ENCODE assay signal across 12 cellular contexts in the genomic region with DNA sequence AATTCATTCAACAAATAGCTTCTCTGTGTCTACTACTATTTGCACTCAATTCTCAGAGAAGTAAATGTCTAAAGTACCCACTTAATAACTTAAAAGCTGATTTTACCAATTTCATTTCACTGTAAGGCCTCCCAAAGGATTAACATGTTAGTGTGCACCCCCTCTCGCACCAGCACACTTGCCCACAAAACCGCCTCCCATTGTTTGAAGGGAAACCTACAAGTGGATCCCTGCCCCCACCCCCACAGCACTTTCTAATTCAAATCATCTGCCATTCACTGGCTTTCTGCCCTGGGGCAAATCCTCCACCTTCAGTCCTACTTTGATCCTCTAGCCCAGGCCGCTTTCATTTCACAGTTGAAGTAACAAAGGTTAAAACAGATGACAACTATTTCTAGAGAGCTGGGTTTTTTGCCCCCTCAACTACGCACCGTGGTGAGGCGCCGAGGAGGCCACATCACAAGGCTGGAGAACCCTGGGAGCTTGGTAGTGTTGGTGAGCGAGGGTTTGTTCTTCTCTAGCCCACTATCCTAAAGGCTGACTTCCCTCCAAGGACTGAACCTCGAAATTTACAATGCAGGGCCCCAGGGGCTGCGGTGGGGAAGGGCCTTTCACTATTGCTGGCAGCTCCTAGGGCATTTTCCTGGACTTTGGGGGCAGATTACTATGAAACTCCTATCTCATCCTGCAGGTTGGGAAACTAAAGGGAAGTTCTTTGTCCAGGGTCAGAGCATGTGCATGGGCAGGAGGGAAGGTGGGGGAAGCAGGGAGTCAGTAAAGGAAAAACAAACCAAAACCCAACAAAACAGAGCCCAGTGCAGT.
A peak's percentile ranks its signal among the peaks of the same experiment; 100 is the strongest.
DNase-seq lines count a peak whose midpoint lies in the region; ATAC-seq and TF ChIP-seq lines count a peak whose summit lies in the region.
"Had no signal": no experiment of that assay in that cellular context is flagged by ENCODE, and none has a peak within 500 bp of the region (broad histone marks: within the 10 kb centered on the region; RNA-seq: fewer than 3 reads in every experiment).

No MANE protein-coding gene starts in this region.

- H3K27me3 Mint-ChIP-seq in brain: peaks cover 12% of the 10 kb centered on the region
- peaks cover 6% of the 10 kb centered on the region for H3K27me3 Mint-ChIP-seq in CD4-positive, alpha-beta T cell

- H3K4me1 Mint-ChIP-seq in brain: peaks cover 52% of the 10 kb centered on the region
- no peaks in the 10 kb centered on the region for H3K4me1 Mint-ChIP-seq in CD4-positive, alpha-beta T cell (ENCODE audit: low read depth)

- peak; percentile 8 for DNase-seq in COLO829 (ENCODE audit: low spot score)
- DNase-seq in Jurkat, Clone E6-1 (ENCODE audit: low read depth, low spot score): peak; percentile 95
- DNase-seq in CD4-positive, alpha-beta T cell: no peak
- no peak for DNase-seq in stimulated activated CD4-positive, alpha-beta T cell treated with anti-CD3 and anti-CD28 coated beads, Interleukin-2, amount 100 ng/mL, for 48 hours
- DNase-seq: activated CD8-positive, alpha-beta memory T cell treated with anti-CD3 and anti-CD28 coated beads for 24 hours; AML-193; effector memory CD8-positive, alpha-beta T cell; T-helper 17 cell had no signal

- H3K4me3 ChIP-seq in Jurkat, Clone E6-1 (ENCODE audit: low read length): no peak overlapping the region; the same call in 1 of the 2 replicates
- H3K4me3 ChIP-seq in muscle layer of colon (ENCODE audit: low read depth in 1 of 2, low read length in 2 of 2): no peak overlapping the region

- no peaks in the 10 kb centered on the region for H3K27me3 ChIP-seq in muscle layer of colon (ENCODE audit: control insufficient read depth in 1 of 2, insufficient read depth in 2 of 2, low read length in 2 of 2)
- H3K27me3 ChIP-seq in CD4-positive, alpha-beta T cell (ENCODE audit: control insufficient read depth, insufficient read depth, low read length): no peaks in the 10 kb centered on the region

- no peak for TF ChIP-seq CTCF in brain (conservative IDR thresholded peaks at IDR 0.05)
- TF ChIP-seq CTCF in CD4-positive, alpha-beta T cell (IDR thresholded peaks at IDR 0.05): no peak

- H3K27ac Mint-ChIP-seq in brain: peak overlapping the region; percentile 78 to 98 (median 93)
- no peak overlapping the region for H3K27ac Mint-ChIP-seq in CD4-positive, alpha-beta T cell
- H3K27ac Mint-ChIP-seq: effector memory CD8-positive, alpha-beta T cell; T-helper 17 cell had no signal

- CTCF ChIA-PET in CD4-positive, alpha-beta T cell (lab: Charles Lee): no interaction called here

- intact Hi-C loops in CD4-positive, alpha-beta T cell (cut with DNase I, micrococcal nuclease): no loop called here

- ATAC-seq in CD4-positive, alpha-beta T cell (ENCODE audit: poor library complexity): no peak
- ATAC-seq in GM18909 (IDR thresholded peaks at IDR 0.05; ENCODE audit: poor library complexity, unreplicated experiment) (no peak), GM18498 (IDR thresholded peaks at IDR 0.05; ENCODE audit: unreplicated experiment) (no peak)
- ATAC-seq: effector memory CD8-positive, alpha-beta T cell; T-helper 17 cell had no signal

- H3K4me1 ChIP-seq in muscle layer of colon (ENCODE audit: insufficient read depth, low read length): peaks cover 38% of the 10 kb centered on the region

- POLR2A ChIA-PET in CD4-positive, alpha-beta T cell (lab: Charles Lee): no interaction called here

- H3K27ac ChIP-seq in muscle layer of colon (ENCODE audit: low read depth, low read length): peak overlapping the region; percentile 8
- H3K27ac ChIP-seq in CD4-positive, alpha-beta T cell (ENCODE audit: low read depth, low read length): no peak overlapping the region

- no peaks in the 10 kb centered on the region for H3K36me3 ChIP-seq in muscle layer of colon (ENCODE audit: insufficient read depth, low read length)

- no peaks in the 10 kb centered on the region for H3K9me3 ChIP-seq in muscle layer of colon (ENCODE audit: low read length)
- no peaks in the 10 kb centered on the region for H3K9me3 ChIP-seq in CD4-positive, alpha-beta T cell (ENCODE audit: control insufficient read depth, low read length)

- H3K9ac ChIP-seq in muscle layer of colon (ENCODE audit: low read length): no peak overlapping the region

- peaks cover 0 to 3% (median 0%) of the 10 kb centered on the region in 5 experiments for H3K9me3 Mint-ChIP-seq in brain
- H3K9me3 Mint-ChIP-seq in CD4-positive, alpha-beta T cell: no peaks in the 10 kb centered on the region
- H3K9me3 Mint-ChIP-seq: effector memory CD8-positive, alpha-beta T cell had no signal

- no peaks in the 10 kb centered on the region for H3K36me3 Mint-ChIP-seq in brain
- H3K36me3 Mint-ChIP-seq in CD4-positive, alpha-beta T cell (ENCODE audit: low read depth): no peaks in the 10 kb centered on the region

- peak overlapping the region in 1 of 5 experiments; percentile 19 for H3K4me3 Mint-ChIP-seq in brain
- H3K4me3 Mint-ChIP-seq in CD4-positive, alpha-beta T cell: no peak overlapping the region
- H3K4me3 Mint-ChIP-seq: effector memory CD8-positive, alpha-beta T cell; T-helper 17 cell had no signal

Comparison
In these comparisons a context has a peak if more than half of its experiments do, and no peak if none do; other contexts are left out.
1. DNase-seq: peak in COLO829 (single experiment) and Jurkat, Clone E6-1 (single experiment); none in CD4-positive, alpha-beta T cell (0 of 10) and stimulated activated CD4-positive, alpha-beta T cell treated with anti-CD3 and anti-CD28 coated beads, Interleukin-2, amount 100 ng/mL, for 48 hours (0 of 2).